8 cellular contexts compared by ENCODE assay signal in genomic region chr3:23202203-23202920, GRCh38. TPM values are rescaled to one million over a fixed set of nuclear protein-coding genes. Genes with fewer than 3 reads are reported as not detected.
DNase-seq lines count a peak whose midpoint lies in the region; ATAC-seq, FAIRE-seq and TF ChIP-seq lines count a peak whose summit lies in the region.

No MANE protein-coding gene starts in this region.

- ATAC-seq in left colon (peak; percentile 23), HG03280 (IDR thresholded peaks at IDR 0.05; ENCODE audit: unreplicated experiment) (no peak)
- peak; percentile 67 for ATAC-seq in stimulated activated naive CD8-positive, alpha-beta T cell treated with anti-CD3 and anti-CD28 coated beads, Interleukin-15, amount 100 ng/mL, for 72 hours

- peak overlapping the region; percentile 81 to 86 for H3K4me3 Mint-ChIP-seq in stimulated activated naive CD8-positive, alpha-beta T cell treated with anti-CD3 and anti-CD28 coated beads, Interleukin-15, amount 100 ng/mL, for 72 hours

- no peak for FAIRE-seq in H54 (lab: Jason Lieb, UNC)

- no peak for TF ChIP-seq POLR2A in H54 (IDR thresholded peaks at IDR 0.05; ENCODE audit: low read depth, low read length)

- no peaks in the 10 kb centered on the region for H3K9me3 Mint-ChIP-seq in stimulated activated naive CD8-positive, alpha-beta T cell treated with anti-CD3 and anti-CD28 coated beads, Interleukin-15, amount 100 ng/mL, for 72 hours

- peaks cover 20% of the 10 kb centered on the region for H3K27me3 Mint-ChIP-seq in stimulated activated naive CD8-positive, alpha-beta T cell treated with anti-CD3 and anti-CD28 coated beads, Interleukin-15, amount 100 ng/mL, for 72 hours

- TF ChIP-seq CTCF in GM12864 (IDR thresholded peaks at IDR 0.05; ENCODE audit: low read depth, low read length, missing control alignments), result no peak
- TF ChIP-seq CTCF in cardiac fibroblast (IDR thresholded peaks at IDR 0.05; ENCODE audit: low read depth, low read length), result no peak

- H3K27ac Mint-ChIP-seq in stimulated activated naive CD8-positive, alpha-beta T cell treated with anti-CD3 and anti-CD28 coated beads, Interleukin-15, amount 100 ng/mL, for 72 hours, result peak overlapping the region; percentile 44 to 64

- intact Hi-C loops in left colon (cut with DNase I, micrococcal nuclease), result no loop called here

- peak overlapping the region; percentile 65 for H3K4me3 ChIP-seq in GM12864 (ENCODE audit: low read depth, low read length)
- peak overlapping the region; percentile 79 to 86 for H3K4me3 ChIP-seq in cardiac fibroblast (replicated peaks in 1 of 2; ENCODE audit: low read depth in 2 of 2, low read length in 2 of 2)

- DNase-seq in GM12864 (ENCODE audit: low read depth), result no peak
- peak; percentile 12 for DNase-seq in H54 (ENCODE audit: insufficient read length, low spot score)
- peak; percentile 51 for DNase-seq in NCI-H774 (lab: John Stamatoyannopoulos, UW)
- DNase-seq in cardiac fibroblast (ENCODE audit: low read depth in 2 of 2), result peak; percentile 23
- DNase-seq in left colon, result peak in 1 of 2 donors; percentile 71
- DNase-seq in stimulated activated naive CD8-positive, alpha-beta T cell treated with anti-CD3 and anti-CD28 coated beads, Interleukin-15, amount 100 ng/mL, for 72 hours, result peak in 1 of 2 donors; percentile 62
- DNase-seq in SKM-1 (lab: John Stamatoyannopoulos, UW; ENCODE audit: unreplicated experiment), result no peak

- H3K4me1 Mint-ChIP-seq in stimulated activated naive CD8-positive, alpha-beta T cell treated with anti-CD3 and anti-CD28 coated beads, Interleukin-15, amount 100 ng/mL, for 72 hours, result peaks cover 36% of the 10 kb centered on the region

RNA-seq across cellular contexts. Expression of gene UBE2E2, which starts 0.8 kb away (rescaled TPM):
- total RNA-seq in left colon, result 1 to 10 TPM; 5.5 to 6.4 TPM

Comparison
In these comparisons a context has a peak if more than half of its experiments do, and no peak if none do; other contexts are left out.
1. DNase-seq: peak in H54 (single experiment), NCI-H774 (single experiment) and cardiac fibroblast (2 of 2); none in GM12864 (single experiment) and SKM-1 (single experiment).